Comparison of ENCODE assay signal across 2 cellular contexts in the genomic region with DNA sequence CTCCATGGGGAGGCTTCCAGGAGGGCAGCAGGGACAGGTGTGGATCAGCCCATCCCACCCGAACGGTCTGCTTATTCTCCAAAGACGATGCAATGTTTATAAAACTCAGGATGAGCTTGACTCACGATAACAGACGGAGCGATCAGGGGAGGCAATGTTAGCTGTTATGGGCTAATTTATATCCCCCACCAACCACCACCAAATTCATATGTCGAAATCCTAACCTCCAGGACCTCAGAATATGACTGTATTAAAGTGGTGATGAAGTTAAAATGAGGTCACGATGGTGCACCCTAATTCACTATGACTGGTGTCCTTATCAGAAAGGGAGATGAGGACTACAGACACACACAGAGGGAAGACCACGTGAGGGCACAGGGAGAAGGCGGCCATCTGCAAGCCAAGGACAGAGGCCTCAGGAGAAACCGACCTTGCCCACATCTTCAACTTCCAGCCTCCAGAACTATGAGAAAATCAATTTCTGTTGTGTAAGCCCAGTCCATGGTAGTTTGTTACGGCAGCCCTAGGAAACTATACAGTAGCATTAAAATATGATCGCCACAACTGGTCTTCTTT.
TF ChIP-seq lines count a peak whose summit lies in the region.

No MANE protein-coding gene starts in this region.

TF ChIP-seq in SK-N-SH, 30 proteins besides CTCF, POLR2A, EP300 and RAD21 (continued from another document):
- TF ChIP-seq, protein P1, sequence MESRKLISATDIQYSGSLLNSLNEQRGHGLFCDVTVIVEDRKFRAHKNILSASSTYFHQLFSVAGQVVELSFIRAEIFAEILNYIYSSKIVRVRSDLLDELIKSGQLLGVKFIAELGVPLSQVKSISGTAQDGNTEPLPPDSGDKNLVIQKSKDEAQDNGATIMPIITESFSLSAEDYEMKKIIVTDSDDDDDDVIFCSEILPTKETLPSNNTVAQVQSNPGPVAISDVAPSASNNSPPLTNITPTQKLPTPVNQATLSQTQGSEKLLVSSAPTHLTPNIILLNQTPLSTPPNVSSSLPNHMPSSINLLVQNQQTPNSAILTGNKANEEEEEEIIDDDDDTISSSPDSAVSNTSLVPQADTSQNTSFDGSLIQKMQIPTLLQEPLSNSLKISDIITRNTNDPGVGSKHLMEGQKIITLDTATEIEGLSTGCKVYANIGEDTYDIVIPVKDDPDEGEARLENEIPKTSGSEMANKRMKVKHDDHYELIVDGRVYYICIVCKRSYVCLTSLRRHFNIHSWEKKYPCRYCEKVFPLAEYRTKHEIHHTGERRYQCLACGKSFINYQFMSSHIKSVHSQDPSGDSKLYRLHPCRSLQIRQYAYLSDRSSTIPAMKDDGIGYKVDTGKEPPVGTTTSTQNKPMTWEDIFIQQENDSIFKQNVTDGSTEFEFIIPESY (IDR thresholded peaks at IDR 0.05; ENCODE audit: borderline replicate concordance, low read depth): no peak
- no peak for TF ChIP-seq RXRA (IDR thresholded peaks at IDR 0.05; ENCODE audit: borderline replicate concordance, low read depth)
TF ChIP-seq in SK-N-SH: peak in this region for 0.

TF ChIP-seq in SK-N-SH treated with all-trans-retinoic acid at 6 μM for 48 hours, 23 proteins besides CTCF, POLR2A, EP300 and RAD21 (continued from another document):
- TF ChIP-seq ARNTL (CRISPR knock-in tag; IDR thresholded peaks at IDR 0.05; ENCODE audit: borderline replicate concordance, low read depth) (no peak), GLIS3 (CRISPR knock-in tag; IDR thresholded peaks at IDR 0.05) (no peak), ZNF70 (CRISPR knock-in tag; IDR thresholded peaks at IDR 0.05) (no peak), ZFP3 (CRISPR knock-in tag; IDR thresholded peaks at IDR 0.05) (no peak), CSDC2 (CRISPR knock-in tag; IDR thresholded peaks at IDR 0.05) (no peak), BACH2 (CRISPR knock-in tag; IDR thresholded peaks at IDR 0.05; ENCODE audit: borderline replicate concordance) (no peak)
TF ChIP-seq in SK-N-SH treated with all-trans-retinoic acid at 6 μM for 48 hours: peak in this region for 0.
